ENCODE assay signal across 17 cellular contexts in the genomic region with DNA sequence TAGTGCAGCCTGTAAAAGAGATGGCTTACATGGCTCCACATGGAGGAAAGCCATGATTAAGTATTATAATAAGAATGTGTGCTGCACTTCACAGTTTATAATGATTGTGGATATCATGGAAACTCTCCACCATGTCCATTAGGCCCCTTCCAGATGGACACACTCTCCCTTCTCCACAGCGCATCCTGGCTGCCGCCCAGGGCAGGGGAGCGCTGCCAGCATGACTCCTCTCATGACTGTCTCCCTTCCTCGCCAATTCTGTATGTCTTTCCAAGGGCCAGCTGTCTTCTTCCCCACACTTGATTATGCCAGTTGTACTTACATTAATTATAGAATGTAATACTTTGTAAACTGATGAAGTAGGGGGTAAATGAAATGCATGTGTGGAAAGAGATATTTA.
DNase-seq lines count a peak whose midpoint lies in the region; ATAC-seq and TF ChIP-seq lines count a peak whose summit lies in the region.
"Had no signal": no experiment of that assay in that cellular context is flagged by ENCODE, and none has a peak within 500 bp of the region (broad histone marks: within the 10 kb centered on the region; RNA-seq: fewer than 3 reads in every experiment).

No MANE protein-coding gene starts in this region.

- H3K4me3 Mint-ChIP-seq in activated naive CD4-positive, alpha-beta T cell treated with anti-CD3 and anti-CD28 coated beads for 36 hours = no peak overlapping the region
- no peak overlapping the region for H3K4me3 Mint-ChIP-seq in natural killer cell
- H3K4me3 Mint-ChIP-seq: activated B cell treated with CpG ODN at 0.5 μM for 24 hours; activated naive CD8-positive, alpha-beta T cell treated with anti-CD3 and anti-CD28 coated beads for 36 hours had no signal

- TF ChIP-seq CTCF in AG04450 (IDR thresholded peaks at IDR 0.05; ENCODE audit: low read depth, low read length) (0 out of 2 replicates have a peak, but pooled peaks have one; percentile 13), fibroblast of the aortic adventitia (IDR thresholded peaks at IDR 0.05; ENCODE audit: insufficient read depth, low read length) (no peak), natural killer cell (IDR thresholded peaks at IDR 0.05) (no peak)

- DNase-seq in AG04450 (ENCODE audit: low read depth, low spot score) (no peak), Daoy (ENCODE audit: low read depth) (peak; percentile 17), RPMI7951 (ENCODE audit: low read depth) (peak; percentile 77), fibroblast of the aortic adventitia (ENCODE audit: low read depth) (peak; percentile 36), natural killer cell (no peak), putamen (ENCODE audit: low spot score) (no peak)
- no peak for DNase-seq in activated naive CD4-positive, alpha-beta T cell treated with anti-CD3 and anti-CD28 coated beads for 36 hours
- DNase-seq: ACHN; activated B cell treated with CpG ODN at 0.5 μM for 24 hours; activated naive CD8-positive, alpha-beta T cell treated with anti-CD3 and anti-CD28 coated beads for 36 hours; activated T-cell treated with anti-CD3 and anti-CD28 coated beads, Interleukin-2, amount 50 U/mL, for 48 hours; glutamatergic neuron; Kasumi-1; NCI-H146 had no signal

- POLR2A ChIA-PET in AG04450 (lab: Yijun Ruan, JAX) = no interaction called here

- H3K9me3 Mint-ChIP-seq in activated naive CD4-positive, alpha-beta T cell treated with anti-CD3 and anti-CD28 coated beads for 36 hours = peaks cover 2% of the 10 kb centered on the region
- peaks cover 0 to 2% of the 10 kb centered on the region in 2 donors for H3K9me3 Mint-ChIP-seq in natural killer cell
- H3K9me3 Mint-ChIP-seq: activated naive CD8-positive, alpha-beta T cell treated with anti-CD3 and anti-CD28 coated beads for 36 hours had no signal

- no peak overlapping the region for H3K4me3 ChIP-seq in AG04450 (ENCODE audit: low read depth, low read length)
- H3K4me3 ChIP-seq in fibroblast of the aortic adventitia (ENCODE audit: low read depth, low read length) = no peak overlapping the region
- H3K4me3 ChIP-seq: dorsolateral prefrontal cortex, GM12878 had no signal

- H3K27ac ChIP-seq in AG04450 (ENCODE audit: low read depth, low read length) = no peak overlapping the region
- H3K27ac ChIP-seq: dorsolateral prefrontal cortex had no signal

- CTCF ChIA-PET in AG04450 (lab: Charles Lee) = no interaction called here
- CTCF ChIA-PET in activated naive CD4-positive, alpha-beta T cell treated with anti-CD3 and anti-CD28 coated beads for 36 hours (lab: Charles Lee) = no interaction called here

- H3K4me1 Mint-ChIP-seq in activated naive CD4-positive, alpha-beta T cell treated with anti-CD3 and anti-CD28 coated beads for 36 hours (ENCODE audit: low read depth) = no peaks in the 10 kb centered on the region
- H3K4me1 Mint-ChIP-seq in natural killer cell = no peaks in the 10 kb centered on the region
- H3K4me1 Mint-ChIP-seq: activated B cell treated with CpG ODN at 0.5 μM for 24 hours; activated naive CD8-positive, alpha-beta T cell treated with anti-CD3 and anti-CD28 coated beads for 36 hours had no signal

- no peak overlapping the region for H3K27ac Mint-ChIP-seq in activated naive CD4-positive, alpha-beta T cell treated with anti-CD3 and anti-CD28 coated beads for 36 hours
- H3K27ac Mint-ChIP-seq in natural killer cell = no peak overlapping the region
- H3K27ac Mint-ChIP-seq: activated B cell treated with CpG ODN at 0.5 μM for 24 hours; activated naive CD8-positive, alpha-beta T cell treated with anti-CD3 and anti-CD28 coated beads for 36 hours had no signal

- H3K27me3 Mint-ChIP-seq in activated naive CD4-positive, alpha-beta T cell treated with anti-CD3 and anti-CD28 coated beads for 36 hours (ENCODE audit: low read depth) = no peaks in the 10 kb centered on the region
- no peaks in the 10 kb centered on the region for H3K27me3 Mint-ChIP-seq in natural killer cell (ENCODE audit: low read depth in 2 of 2)
- H3K27me3 Mint-ChIP-seq: activated B cell treated with CpG ODN at 0.5 μM for 24 hours; activated naive CD8-positive, alpha-beta T cell treated with anti-CD3 and anti-CD28 coated beads for 36 hours had no signal

- H3K36me3 Mint-ChIP-seq in activated naive CD4-positive, alpha-beta T cell treated with anti-CD3 and anti-CD28 coated beads for 36 hours (ENCODE audit: low read depth) = no peaks in the 10 kb centered on the region
- H3K36me3 Mint-ChIP-seq in natural killer cell = no peaks in the 10 kb centered on the region
- H3K36me3 Mint-ChIP-seq: activated naive CD8-positive, alpha-beta T cell treated with anti-CD3 and anti-CD28 coated beads for 36 hours had no signal

- ATAC-seq in natural killer cell (no peak), HG03196 (IDR thresholded peaks at IDR 0.05; ENCODE audit: unreplicated experiment) (no peak)
- ATAC-seq: GM12878 had no signal

- H3K27me3 ChIP-seq in AG04450 (ENCODE audit: control insufficient read depth, insufficient read depth, low read length) = no peaks in the 10 kb centered on the region
- H3K27me3 ChIP-seq: dorsolateral prefrontal cortex had no signal

- no peaks in the 10 kb centered on the region for H3K9me3 ChIP-seq in AG04450 (ENCODE audit: control insufficient read depth, insufficient read depth, low read length)

- intact Hi-C loops in activated naive CD4-positive, alpha-beta T cell treated with anti-CD3 and anti-CD28 coated beads for 36 hours (cut with micrococcal nuclease) = no loop called here
- intact Hi-C loops in natural killer cell (cut with micrococcal nuclease) = no loop called here

Comparison
In these comparisons a context has a peak if more than half of its experiments do, and no peak if none do; other contexts are left out.
1. DNase-seq: peak in Daoy (single experiment), RPMI7951 (single experiment) and fibroblast of the aortic adventitia (single experiment); none in AG04450 (single experiment), activated naive CD4-positive, alpha-beta T cell treated with anti-CD3 and anti-CD28 coated beads for 36 hours (single experiment), natural killer cell (single experiment) and putamen (single experiment).